1 cellular context compared by ENCODE assay signal in the genomic region with DNA sequence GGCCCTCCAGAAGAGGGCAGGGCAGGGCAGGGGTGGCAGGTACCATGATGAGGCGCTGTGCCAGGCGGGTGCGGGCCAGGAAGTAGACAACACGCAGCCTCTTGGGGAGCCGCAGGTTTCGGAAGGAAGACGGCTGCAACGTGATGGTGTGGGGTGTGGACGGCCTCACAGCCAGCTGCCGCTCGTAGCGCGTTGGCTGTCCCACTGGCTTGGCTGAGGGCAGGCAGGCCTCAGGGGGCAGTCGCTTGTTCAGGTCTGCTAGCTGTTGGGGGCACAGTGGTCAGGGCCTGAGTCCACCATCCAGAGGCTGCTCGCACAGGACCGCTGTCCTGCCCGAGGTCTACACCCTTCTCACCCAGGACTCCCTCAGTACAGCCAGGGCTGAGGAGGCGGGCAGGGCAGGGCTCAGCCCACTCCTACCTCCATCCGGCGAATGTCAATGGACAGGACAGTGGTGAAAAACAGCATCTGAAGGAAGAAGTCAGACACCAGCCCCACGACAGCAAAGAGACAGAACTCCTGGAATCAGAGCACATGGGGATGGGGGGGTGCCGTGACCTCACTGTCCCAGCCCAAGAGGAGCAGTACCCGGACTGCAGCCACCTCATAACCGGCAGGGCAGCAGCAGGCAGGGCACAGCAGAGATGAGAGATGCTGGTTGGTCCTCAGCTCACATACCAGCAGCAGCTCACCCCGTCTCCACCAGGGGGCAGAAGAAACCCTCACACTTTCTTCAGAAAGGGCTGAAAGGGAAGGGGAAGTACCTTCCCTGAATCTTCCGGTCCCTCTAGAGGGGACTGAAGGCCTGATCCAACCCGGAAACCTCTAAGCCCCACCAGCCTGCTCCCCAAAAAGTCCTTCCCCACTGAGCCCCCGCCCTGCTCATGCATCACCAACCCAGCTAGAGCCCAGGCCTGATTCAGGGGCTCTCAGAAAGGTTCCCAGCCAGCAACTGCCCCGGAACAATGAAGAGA.
A peak's percentile ranks its signal among the peaks of the same experiment; 100 is the strongest.
TF ChIP-seq lines count a peak whose summit lies in the region.

No MANE protein-coding gene starts in this region.

TF ChIP-seq in K562, 482 proteins besides CTCF, POLR2A, EP300 and RAD21 (continued from another document):
- TF ChIP-seq, protein P1, sequence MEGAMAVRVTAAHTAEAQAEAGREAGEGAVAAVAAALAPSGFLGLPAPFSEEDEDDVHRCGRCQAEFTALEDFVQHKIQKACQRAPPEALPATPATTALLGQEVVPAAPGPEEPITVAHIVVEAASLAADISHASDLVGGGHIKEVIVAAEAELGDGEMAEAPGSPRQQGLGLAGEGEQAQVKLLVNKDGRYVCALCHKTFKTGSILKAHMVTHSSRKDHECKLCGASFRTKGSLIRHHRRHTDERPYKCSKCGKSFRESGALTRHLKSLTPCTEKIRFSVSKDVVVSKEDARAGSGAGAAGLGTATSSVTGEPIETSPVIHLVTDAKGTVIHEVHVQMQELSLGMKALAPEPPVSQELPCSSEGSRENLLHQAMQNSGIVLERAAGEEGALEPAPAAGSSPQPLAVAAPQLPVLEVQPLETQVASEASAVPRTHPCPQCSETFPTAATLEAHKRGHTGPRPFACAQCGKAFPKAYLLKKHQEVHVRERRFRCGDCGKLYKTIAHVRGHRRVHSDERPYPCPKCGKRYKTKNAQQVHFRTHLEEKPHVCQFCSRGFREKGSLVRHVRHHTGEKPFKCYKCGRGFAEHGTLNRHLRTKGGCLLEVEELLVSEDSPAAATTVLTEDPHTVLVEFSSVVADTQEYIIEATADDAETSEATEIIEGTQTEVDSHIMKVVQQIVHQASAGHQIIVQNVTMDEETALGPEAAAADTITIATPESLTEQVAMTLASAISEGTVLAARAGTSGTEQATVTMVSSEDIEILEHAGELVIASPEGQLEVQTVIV (CRISPR knock-in tag; IDR thresholded peaks at IDR 0.05; ENCODE audit: borderline replicate concordance): no peak
- TF ChIP-seq POLR2AphosphoS2 (IDR thresholded peaks at IDR 0.05; ENCODE audit: low read length) (peak; percentile 61), MAZ (CRISPR knock-in tag; conservative IDR thresholded peaks at IDR 0.05 in 1 of 2, IDR thresholded peaks at IDR 0.05 in 1 of 2) (peak in 1 of 2 experiments; percentile 72; a peak in 2 of 4 replicates), ETV5 (CRISPR knock-in tag; IDR thresholded peaks at IDR 0.05; ENCODE audit: low read depth) (peak; percentile 69; the same call in 1 of the 2 replicates), ZFP36 (IDR thresholded peaks at IDR 0.05; ENCODE audit: low read depth, low read length, partially characterized antibody) (peak; percentile 14), MYNN (IDR thresholded peaks at IDR 0.05) (0 out of 2 replicates have a peak, but pooled peaks have one; percentile 39), MYNN (CRISPR knock-in tag; IDR thresholded peaks at IDR 0.05) (no peak), NONO (IDR thresholded peaks at IDR 0.05; ENCODE audit: low read depth in 2 of 2, low read length in 1 of 2) (0 out of 4 replicates have a peak, but pooled peaks of 1 of the 2 experiments have one; percentile 10), BMI1 (IDR thresholded peaks at IDR 0.05; ENCODE audit: low read length) (no peak), TBP (optimal IDR thresholded peaks at IDR 0.05; ENCODE audit: low read depth, low read length) (peak; percentile 39), ARID2 (IDR thresholded peaks at IDR 0.05) (peak; percentile 60; the same call in 1 of the 2 replicates), KDM4B (IDR thresholded peaks at IDR 0.05; ENCODE audit: borderline replicate concordance in 2 of 2, low read depth in 1 of 2) (0 out of 4 replicates have a peak, but pooled peaks of 1 of the 2 experiments have one; percentile 70), TEAD2 (tag; IDR thresholded peaks at IDR 0.05) (peak; percentile 99), BHLHE40 (IDR thresholded peaks at IDR 0.05; ENCODE audit: low read length) (peak; percentile 79), PYGO2 (tag; IDR thresholded peaks at IDR 0.05) (0 out of 2 replicates have a peak, but pooled peaks have one; percentile 35), NFIX (CRISPR knock-in tag; IDR thresholded peaks at IDR 0.05; ENCODE audit: low read depth) (no peak), NR2C2 (CRISPR knock-in tag; IDR thresholded peaks at IDR 0.05) (0 out of 2 replicates have a peak, but pooled peaks have one; percentile 69), NR2C2 (tag; IDR thresholded peaks at IDR 0.05) (peak; percentile 81), ZNF263 (CRISPR knock-in tag; IDR thresholded peaks at IDR 0.05; ENCODE audit: borderline replicate concordance) (peak; percentile 52; the same call in 1 of the 2 replicates), NCOA1 (IDR thresholded peaks at IDR 0.05; ENCODE audit: low read depth) (0 out of 2 replicates have a peak, but pooled peaks have one; percentile 50)
- TF ChIP-seq, protein P2, sequence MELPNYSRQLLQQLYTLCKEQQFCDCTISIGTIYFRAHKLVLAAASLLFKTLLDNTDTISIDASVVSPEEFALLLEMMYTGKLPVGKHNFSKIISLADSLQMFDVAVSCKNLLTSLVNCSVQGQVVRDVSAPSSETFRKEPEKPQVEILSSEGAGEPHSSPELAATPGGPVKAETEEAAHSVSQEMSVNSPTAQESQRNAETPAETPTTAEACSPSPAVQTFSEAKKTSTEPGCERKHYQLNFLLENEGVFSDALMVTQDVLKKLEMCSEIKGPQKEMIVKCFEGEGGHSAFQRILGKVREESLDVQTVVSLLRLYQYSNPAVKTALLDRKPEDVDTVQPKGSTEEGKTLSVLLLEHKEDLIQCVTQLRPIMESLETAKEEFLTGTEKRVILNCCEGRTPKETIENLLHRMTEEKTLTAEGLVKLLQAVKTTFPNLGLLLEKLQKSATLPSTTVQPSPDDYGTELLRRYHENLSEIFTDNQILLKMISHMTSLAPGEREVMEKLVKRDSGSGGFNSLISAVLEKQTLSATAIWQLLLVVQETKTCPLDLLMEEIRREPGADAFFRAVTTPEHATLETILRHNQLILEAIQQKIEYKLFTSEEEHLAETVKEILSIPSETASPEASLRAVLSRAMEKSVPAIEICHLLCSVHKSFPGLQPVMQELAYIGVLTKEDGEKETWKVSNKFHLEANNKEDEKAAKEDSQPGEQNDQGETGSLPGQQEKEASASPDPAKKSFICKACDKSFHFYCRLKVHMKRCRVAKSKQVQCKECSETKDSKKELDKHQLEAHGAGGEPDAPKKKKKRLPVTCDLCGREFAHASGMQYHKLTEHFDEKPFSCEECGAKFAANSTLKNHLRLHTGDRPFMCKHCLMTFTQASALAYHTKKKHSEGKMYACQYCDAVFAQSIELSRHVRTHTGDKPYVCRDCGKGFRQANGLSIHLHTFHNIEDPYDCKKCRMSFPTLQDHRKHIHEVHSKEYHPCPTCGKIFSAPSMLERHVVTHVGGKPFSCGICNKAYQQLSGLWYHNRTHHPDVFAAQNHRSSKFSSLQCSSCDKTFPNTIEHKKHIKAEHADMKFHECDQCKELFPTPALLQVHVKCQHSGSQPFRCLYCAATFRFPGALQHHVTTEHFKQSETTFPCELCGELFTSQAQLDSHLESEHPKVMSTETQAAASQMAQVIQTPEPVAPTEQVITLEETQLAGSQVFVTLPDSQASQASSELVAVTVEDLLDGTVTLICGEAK (IDR thresholded peaks at IDR 0.05): peak; percentile 88
- TF ChIP-seq, protein P2 (CRISPR knock-in tag; IDR thresholded peaks at IDR 0.05): no peak
- TF ChIP-seq, protein P3, sequence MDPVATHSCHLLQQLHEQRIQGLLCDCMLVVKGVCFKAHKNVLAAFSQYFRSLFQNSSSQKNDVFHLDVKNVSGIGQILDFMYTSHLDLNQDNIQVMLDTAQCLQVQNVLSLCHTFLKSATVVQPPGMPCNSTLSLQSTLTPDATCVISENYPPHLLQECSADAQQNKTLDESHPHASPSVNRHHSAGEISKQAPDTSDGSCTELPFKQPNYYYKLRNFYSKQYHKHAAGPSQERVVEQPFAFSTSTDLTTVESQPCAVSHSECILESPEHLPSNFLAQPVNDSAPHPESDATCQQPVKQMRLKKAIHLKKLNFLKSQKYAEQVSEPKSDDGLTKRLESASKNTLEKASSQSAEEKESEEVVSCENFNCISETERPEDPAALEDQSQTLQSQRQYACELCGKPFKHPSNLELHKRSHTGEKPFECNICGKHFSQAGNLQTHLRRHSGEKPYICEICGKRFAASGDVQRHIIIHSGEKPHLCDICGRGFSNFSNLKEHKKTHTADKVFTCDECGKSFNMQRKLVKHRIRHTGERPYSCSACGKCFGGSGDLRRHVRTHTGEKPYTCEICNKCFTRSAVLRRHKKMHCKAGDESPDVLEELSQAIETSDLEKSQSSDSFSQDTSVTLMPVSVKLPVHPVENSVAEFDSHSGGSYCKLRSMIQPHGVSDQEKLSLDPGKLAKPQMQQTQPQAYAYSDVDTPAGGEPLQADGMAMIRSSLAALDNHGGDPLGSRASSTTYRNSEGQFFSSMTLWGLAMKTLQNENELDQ (CRISPR knock-in tag; IDR thresholded peaks at IDR 0.05; ENCODE audit: borderline replicate concordance): peak; percentile 24; the same call in 1 of the 2 replicates
- TF ChIP-seq, protein P4, sequence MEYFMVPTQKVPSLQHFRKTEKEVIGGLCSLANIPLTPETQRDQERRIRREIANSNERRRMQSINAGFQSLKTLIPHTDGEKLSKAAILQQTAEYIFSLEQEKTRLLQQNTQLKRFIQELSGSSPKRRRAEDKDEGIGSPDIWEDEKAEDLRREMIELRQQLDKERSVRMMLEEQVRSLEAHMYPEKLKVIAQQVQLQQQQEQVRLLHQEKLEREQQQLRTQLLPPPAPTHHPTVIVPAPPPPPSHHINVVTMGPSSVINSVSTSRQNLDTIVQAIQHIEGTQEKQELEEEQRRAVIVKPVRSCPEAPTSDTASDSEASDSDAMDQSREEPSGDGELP (CRISPR knock-in tag; IDR thresholded peaks at IDR 0.05; ENCODE audit: borderline replicate concordance): peak; percentile 71
- TF ChIP-seq, protein P5, sequence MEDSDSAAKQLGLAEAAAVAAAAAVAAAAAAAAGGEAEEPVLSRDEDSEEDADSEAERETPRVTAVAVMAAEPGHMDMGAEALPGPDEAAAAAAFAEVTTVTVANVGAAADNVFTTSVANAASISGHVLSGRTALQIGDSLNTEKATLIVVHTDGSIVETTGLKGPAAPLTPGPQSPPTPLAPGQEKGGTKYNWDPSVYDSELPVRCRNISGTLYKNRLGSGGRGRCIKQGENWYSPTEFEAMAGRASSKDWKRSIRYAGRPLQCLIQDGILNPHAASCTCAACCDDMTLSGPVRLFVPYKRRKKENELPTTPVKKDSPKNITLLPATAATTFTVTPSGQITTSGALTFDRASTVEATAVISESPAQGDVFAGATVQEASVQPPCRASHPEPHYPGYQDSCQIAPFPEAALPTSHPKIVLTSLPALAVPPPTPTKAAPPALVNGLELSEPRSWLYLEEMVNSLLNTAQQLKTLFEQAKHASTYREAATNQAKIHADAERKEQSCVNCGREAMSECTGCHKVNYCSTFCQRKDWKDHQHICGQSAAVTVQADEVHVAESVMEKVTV (CRISPR knock-in tag; IDR thresholded peaks at IDR 0.05): peak; percentile 82
- TF ChIP-seq, protein P6, sequence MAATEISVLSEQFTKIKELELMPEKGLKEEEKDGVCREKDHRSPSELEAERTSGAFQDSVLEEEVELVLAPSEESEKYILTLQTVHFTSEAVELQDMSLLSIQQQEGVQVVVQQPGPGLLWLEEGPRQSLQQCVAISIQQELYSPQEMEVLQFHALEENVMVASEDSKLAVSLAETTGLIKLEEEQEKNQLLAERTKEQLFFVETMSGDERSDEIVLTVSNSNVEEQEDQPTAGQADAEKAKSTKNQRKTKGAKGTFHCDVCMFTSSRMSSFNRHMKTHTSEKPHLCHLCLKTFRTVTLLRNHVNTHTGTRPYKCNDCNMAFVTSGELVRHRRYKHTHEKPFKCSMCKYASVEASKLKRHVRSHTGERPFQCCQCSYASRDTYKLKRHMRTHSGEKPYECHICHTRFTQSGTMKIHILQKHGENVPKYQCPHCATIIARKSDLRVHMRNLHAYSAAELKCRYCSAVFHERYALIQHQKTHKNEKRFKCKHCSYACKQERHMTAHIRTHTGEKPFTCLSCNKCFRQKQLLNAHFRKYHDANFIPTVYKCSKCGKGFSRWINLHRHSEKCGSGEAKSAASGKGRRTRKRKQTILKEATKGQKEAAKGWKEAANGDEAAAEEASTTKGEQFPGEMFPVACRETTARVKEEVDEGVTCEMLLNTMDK (IDR thresholded peaks at IDR 0.05; ENCODE audit: borderline replicate concordance, insufficient read depth, low read depth, low read length, poor library complexity, severe bottlenecking): peak; percentile 92
